ENCODE assay signal across 19 cellular contexts in genomic region chr17:41626028-41626913, GRCh38. TPM values are rescaled to one million over a fixed set of nuclear protein-coding genes. Genes with fewer than 3 reads are reported as not detected.
"Had no signal": no experiment of that assay in that cellular context is flagged by ENCODE, and none has a peak within 500 bp of the region (broad histone marks: within the 10 kb centered on the region; RNA-seq: fewer than 3 reads in every experiment).

No MANE protein-coding gene starts in this region.

RNA-seq across cellular contexts. Expression of gene KRT17, which starts 1.9 kb away (rescaled TPM):
- total RNA-seq: activated CD4-positive, alpha-beta memory T cell treated with anti-CD3 and anti-CD28 coated beads for 36 hours; activated CD4-positive, alpha-beta T cell treated with anti-CD3 and anti-CD28 coated beads, Interleukin-2, amount 10 ng/mL, durations not matched to agents 24 days and 14 days; activated T-helper 1 cell treated with anti-CD3 and anti-CD28 coated beads, Interleukin-12 subunit alpha, Interleukin-12 subunit beta, Interleukin-2, Interleukin-4 antibody, amounts not matched to agents 30 ng/mL and 10 ng/mL and 1 ng/mL, durations not matched to agents 14 hours and 24 hours and 36 hours; left lobe of liver; mesenteric fat pad; mucosa of gallbladder; right lobe of liver; subcutaneous adipose tissue had no signal
- polyA plus RNA-seq: heart left ventricle, immature natural killer cell had no signal

RNA-seq across cellular contexts. Expression of gene KRT16, which starts 13.7 kb away (rescaled TPM):
- total RNA-seq: activated CD4-positive, alpha-beta memory T cell treated with anti-CD3 and anti-CD28 coated beads for 36 hours; activated CD4-positive, alpha-beta T cell treated with anti-CD3 and anti-CD28 coated beads, Interleukin-2, amount 10 ng/mL, durations not matched to agents 24 days and 14 days; activated CD8-positive, alpha-beta memory T cell treated with anti-CD3 and anti-CD28 coated beads for 36 hours; activated T-helper 1 cell treated with anti-CD3 and anti-CD28 coated beads, Interleukin-12 subunit alpha, Interleukin-12 subunit beta, Interleukin-2, Interleukin-4 antibody, amounts not matched to agents 30 ng/mL and 10 ng/mL and 1 ng/mL, durations not matched to agents 14 hours and 24 hours and 36 hours; colonic mucosa; fibroblast of lung; fibroblast of villous mesenchyme; heart left ventricle; left lobe of liver; mucosa of gallbladder; right lobe of liver; upper lobe of left lung had no signal
- polyA plus RNA-seq: immature natural killer cell had no signal

RNA-seq across cellular contexts. Expression of gene KRT14, which starts 39.6 kb away (rescaled TPM):
- total RNA-seq: activated CD4-positive, alpha-beta memory T cell treated with anti-CD3 and anti-CD28 coated beads for 36 hours; activated CD4-positive, alpha-beta T cell treated with anti-CD3 and anti-CD28 coated beads, Interleukin-2, amount 10 ng/mL, durations not matched to agents 24 days and 14 days; activated CD8-positive, alpha-beta memory T cell treated with anti-CD3 and anti-CD28 coated beads for 36 hours; activated T-helper 1 cell treated with anti-CD3 and anti-CD28 coated beads, Interleukin-12 subunit alpha, Interleukin-12 subunit beta, Interleukin-2, Interleukin-4 antibody, amounts not matched to agents 30 ng/mL and 10 ng/mL and 1 ng/mL, durations not matched to agents 14 hours and 24 hours and 36 hours; colonic mucosa; dorsolateral prefrontal cortex; fibroblast of lung; fibroblast of villous mesenchyme; left lobe of liver; SJCRH30; upper lobe of left lung had no signal
- polyA plus RNA-seq: heart left ventricle, immature natural killer cell had no signal

RNA-seq across cellular contexts. Expression of gene KRT9, which starts 54.4 kb away (rescaled TPM):
- total RNA-seq: activated CD4-positive, alpha-beta memory T cell treated with anti-CD3 and anti-CD28 coated beads for 36 hours; activated CD4-positive, alpha-beta T cell treated with anti-CD3 and anti-CD28 coated beads, Interleukin-2, amount 10 ng/mL, durations not matched to agents 24 days and 14 days; activated CD8-positive, alpha-beta memory T cell treated with anti-CD3 and anti-CD28 coated beads for 36 hours; activated T-helper 1 cell treated with anti-CD3 and anti-CD28 coated beads, Interleukin-12 subunit alpha, Interleukin-12 subunit beta, Interleukin-2, Interleukin-4 antibody, amounts not matched to agents 30 ng/mL and 10 ng/mL and 1 ng/mL, durations not matched to agents 14 hours and 24 hours and 36 hours; colonic mucosa; fibroblast of lung; fibroblast of villous mesenchyme; heart left ventricle; left lobe of liver; lung; mesenteric fat pad; mucosa of gallbladder; renal cortical epithelial cell; right lobe of liver; SJCRH30; subcutaneous adipose tissue; upper lobe of left lung had no signal
- polyA plus RNA-seq: fibroblast of lung, heart left ventricle, immature natural killer cell, lung had no signal
